Comparison of ENCODE assay signal across 19 cellular contexts in genomic region chr13:35479223-35479536, GRCh38. TPM values are rescaled to one million over a fixed set of nuclear protein-coding genes. Genes with fewer than 3 reads are reported as not detected.
DNase-seq lines count a peak whose midpoint lies in the region; ATAC-seq and TF ChIP-seq lines count a peak whose summit lies in the region.
"Had no signal": no experiment of that assay in that cellular context is flagged by ENCODE, and none has a peak within 500 bp of the region (broad histone marks: within the 10 kb centered on the region; RNA-seq: fewer than 3 reads in every experiment).

No MANE protein-coding gene starts in this region.

- TF ChIP-seq CTCF in smooth muscle cell (IDR thresholded peaks at IDR 0.05; ENCODE audit: borderline replicate concordance, insufficient read depth, poor library complexity, severe bottlenecking): no peak
- no peak for TF ChIP-seq CTCF in osteoblast (IDR thresholded peaks at IDR 0.05; ENCODE audit: extremely low read depth, low read depth, low read length)

- H4K20me1 ChIP-seq in smooth muscle cell (ENCODE audit: low read depth) (peaks cover 48% of the 10 kb centered on the region), osteoblast (ENCODE audit: insufficient read depth, low read length) (no peaks in the 10 kb centered on the region)

- ATAC-seq in HG02798 (IDR thresholded peaks at IDR 0.05; ENCODE audit: poor library complexity, unreplicated experiment) (no peak), GM19324 (IDR thresholded peaks at IDR 0.05; ENCODE audit: low FRiP score, unreplicated experiment) (no peak)
- ATAC-seq: activated CD8-positive, alpha-beta T cell treated with anti-CD3 and anti-CD28 coated beads for 36 hours; effector memory CD8-positive, alpha-beta T cell; left cardiac atrium had no signal

- peaks cover 27% of the 10 kb centered on the region for H3K4me1 ChIP-seq in HAP-1
- peaks cover 4% of the 10 kb centered on the region for H3K4me1 ChIP-seq in adipocyte (ENCODE audit: control insufficient read depth, insufficient read depth, low read length)
- H3K4me1 ChIP-seq in iPS-18a (ENCODE audit: control insufficient read depth, low read depth, low read length): peaks cover 30% of the 10 kb centered on the region
- peaks cover 25% of the 10 kb centered on the region for H3K4me1 ChIP-seq in smooth muscle cell (ENCODE audit: low read depth)
- H3K4me1 ChIP-seq in osteoblast (ENCODE audit: insufficient read depth, low read length): peaks cover 5% of the 10 kb centered on the region

- H3K27ac ChIP-seq in iPS-18a (ENCODE audit: low read length) (no peak overlapping the region), smooth muscle cell (ENCODE audit: low read depth) (no peak overlapping the region), osteoblast (ENCODE audit: low read depth, low read length) (no peak overlapping the region)

- H2AFZ ChIP-seq in smooth muscle cell (ENCODE audit: low read depth): no peak overlapping the region
- no peak overlapping the region for H2AFZ ChIP-seq in osteoblast (ENCODE audit: low read length)

- H3K36me3 ChIP-seq in HAP-1 (replicated peaks): no peaks in the 10 kb centered on the region
- no peaks in the 10 kb centered on the region for H3K36me3 ChIP-seq in adipocyte (ENCODE audit: control insufficient read depth, insufficient read depth, low read length, severe bottlenecking)
- no peaks in the 10 kb centered on the region for H3K36me3 ChIP-seq in iPS-18a (ENCODE audit: control insufficient read depth, low read depth, low read length)
- H3K36me3 ChIP-seq in smooth muscle cell (ENCODE audit: low read depth): no peaks in the 10 kb centered on the region
- no peaks in the 10 kb centered on the region for H3K36me3 ChIP-seq in osteoblast (ENCODE audit: insufficient read depth, low read length)

- no peaks in the 10 kb centered on the region for H3F3A ChIP-seq in smooth muscle cell (ENCODE audit: low read depth)

- no peak overlapping the region for H3K4me3 ChIP-seq in HAP-1
- no peak overlapping the region for H3K4me3 ChIP-seq in adipocyte (ENCODE audit: low read length)
- peak overlapping the region; percentile 49 for H3K4me3 ChIP-seq in iPS-18a (ENCODE audit: low read length)
- peak overlapping the region; percentile 6 for H3K4me3 ChIP-seq in smooth muscle cell
- H3K4me3 ChIP-seq in osteoblast (ENCODE audit: insufficient read depth, low read length): no peak overlapping the region

- WGBS in smooth muscle cell (ENCODE audit: low lambda C conversion rate): 16% methylated on average over 11 of the region's 11 CpGs

- no peaks in the 10 kb centered on the region for H3K27me3 ChIP-seq in HAP-1 (ENCODE audit: low read depth)
- no peaks in the 10 kb centered on the region for H3K27me3 ChIP-seq in adipocyte (replicated peaks; ENCODE audit: control insufficient read depth, insufficient read depth, low read length)
- peaks cover 68% of the 10 kb centered on the region for H3K27me3 ChIP-seq in iPS-18a (ENCODE audit: control insufficient read depth, insufficient read depth, low read length)
- peaks cover 92% of the 10 kb centered on the region for H3K27me3 ChIP-seq in smooth muscle cell (ENCODE audit: low read depth)
- peaks cover 7% of the 10 kb centered on the region for H3K27me3 ChIP-seq in osteoblast (ENCODE audit: insufficient read depth, low read length)

- H3K9me3 ChIP-seq in HAP-1: no peaks in the 10 kb centered on the region
- no peaks in the 10 kb centered on the region for H3K9me3 ChIP-seq in adipocyte (ENCODE audit: control insufficient read depth, low read length)
- no peaks in the 10 kb centered on the region for H3K9me3 ChIP-seq in iPS-18a (ENCODE audit: control insufficient read depth, low read depth, low read length)
- H3K9me3 ChIP-seq in smooth muscle cell (replicated peaks; ENCODE audit: low read depth): no peaks in the 10 kb centered on the region
- H3K9me3 ChIP-seq in osteoblast (ENCODE audit: low read depth, low read length): no peaks in the 10 kb centered on the region

- H3K4me2 ChIP-seq in smooth muscle cell: no peak overlapping the region
- H3K4me2 ChIP-seq in osteoblast (ENCODE audit: insufficient read depth, low read length): no peak overlapping the region

- peak; percentile 73 to 86 for DNase-seq in HAP-1 (ENCODE audit: low spot score in 2 of 2)
- peak; percentile 55 for DNase-seq in adipocyte (ENCODE audit: low read depth)
- no peak for DNase-seq in smooth muscle cell (lab: John Stamatoyannopoulos, UW; ENCODE audit: unreplicated experiment)
- DNase-seq in osteoblast (ENCODE audit: insufficient read length, low spot score, missing footprints): no peak
- DNase-seq: activated CD4-positive, CD25-positive, alpha-beta regulatory T cell; activated CD8-positive, alpha-beta T cell treated with anti-CD3 and anti-CD28 coated beads for 36 hours; activated naive CD4-positive, alpha-beta T cell treated with anti-CD3 and anti-CD28 coated beads, Interleukin-2, amount 50 U/mL, for 16 hours; activated T-cell treated with anti-CD3 and anti-CD28 coated beads, Interleukin-2, amount 50 U/mL, for 1 hour; COR-L47; effector memory CD8-positive, alpha-beta T cell; GOT3; NCI-H1436; NCI-H69; SHP77 treated with DMSO at 0.1 percent for 48 hours; stimulated activated naive CD4-positive, alpha-beta T cell had no signal

- in situ Hi-C loops in HAP-1 (cut with MboI; ENCODE audit: low sequenced_read_pairs): no loop called here

- H3K9ac ChIP-seq in adipocyte (ENCODE audit: low read length) (no peak overlapping the region), iPS-18a (ENCODE audit: low read length) (no peak overlapping the region), smooth muscle cell (ENCODE audit: low read depth) (no peak overlapping the region)

- H3K79me2 ChIP-seq in smooth muscle cell (ENCODE audit: low read depth) (no peaks in the 10 kb centered on the region), osteoblast (ENCODE audit: insufficient read depth, low read length) (peaks cover 16% of the 10 kb centered on the region)

RNA-seq across cellular contexts. Expression of gene MAB21L1, which starts 2.7 kb away (rescaled TPM):
- total RNA-seq in smooth muscle cell: 0.09 TPM in 1 of 2 replicates, not detected in the other
- 0.18 and 0.59 TPM in 2 replicates for polyA plus RNA-seq in smooth muscle cell
- total RNA-seq in osteoblast: 1.4 and 1.5 TPM in 2 replicates
- total RNA-seq: activated CD8-positive, alpha-beta T cell treated with anti-CD3 and anti-CD28 coated beads for 36 hours had no signal

Comparison
In these comparisons a context has a peak if more than half of its experiments do, and no peak if none do; other contexts are left out.
1. DNase-seq: peak in HAP-1 (2 of 2) and adipocyte (single experiment); none in smooth muscle cell (single experiment) and osteoblast (single experiment).
2. H3K4me3 ChIP-seq: peak in iPS-18a (single experiment) and smooth muscle cell (single experiment); none in HAP-1 (single experiment), adipocyte (single experiment) and osteoblast (single experiment).